ENCODE assay signal across 7 cellular contexts in the genomic region with DNA sequence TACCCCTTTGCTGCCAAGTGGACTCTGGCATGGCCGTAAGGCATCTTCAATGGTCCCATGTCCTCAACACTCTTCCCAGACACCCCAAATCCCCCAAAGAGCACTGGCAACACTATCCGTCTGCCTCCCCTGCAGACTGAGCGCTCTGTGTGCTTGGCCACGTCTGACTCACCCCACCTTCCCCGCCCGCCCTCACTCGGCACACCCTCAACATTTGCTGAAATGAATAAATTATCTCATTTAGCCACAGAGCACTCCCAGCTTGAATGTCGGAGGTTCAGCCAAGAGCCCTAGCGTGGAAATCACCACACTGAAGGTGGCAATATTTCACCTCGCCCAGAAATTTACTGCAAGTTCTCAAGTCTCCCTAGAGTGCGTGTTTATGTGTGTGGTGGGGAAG. TPM values are rescaled to one million over a fixed set of nuclear protein-coding genes. Genes with fewer than 3 reads are reported as not detected.
DNase-seq lines count a peak whose midpoint lies in the region; ATAC-seq and TF ChIP-seq lines count a peak whose summit lies in the region.

No MANE protein-coding gene starts in this region.

- POLR2A ChIA-PET in activated CD4-positive, alpha-beta memory T cell treated with anti-CD3 and anti-CD28 coated beads, Interleukin-2, amount 10 ng/mL, durations not matched to agents 7 days and 5 days (lab: Charles Lee), result interaction anchor here (0.7 to 1.0 kb wide), 2 partner anchors 14 to 297 kb away, joined by 4 to 5 read pairs; partner anchors contain the start of gene POLDIP3
- POLR2A ChIA-PET in HEK293T (lab: Yijun Ruan, JAX), result interaction anchor here (0.6 kb wide), 1 partner anchor 153 kb away, joined by 3 read pairs; no protein-coding TSS in a partner anchor

- no peak for TF ChIP-seq EP300 in Ishikawa (IDR thresholded peaks at IDR 0.05; ENCODE audit: borderline replicate concordance)

- H3K36me3 Mint-ChIP-seq in activated CD4-positive, alpha-beta memory T cell treated with anti-CD3 and anti-CD28 coated beads, Interleukin-2, amount 10 ng/mL, durations not matched to agents 7 days and 5 days (ENCODE audit: low read depth), result no peaks in the 10 kb centered on the region

- peak overlapping the region; percentile 47 for H3K27ac Mint-ChIP-seq in activated CD4-positive, alpha-beta memory T cell treated with anti-CD3 and anti-CD28 coated beads, Interleukin-2, amount 10 ng/mL, durations not matched to agents 7 days and 5 days

- CTCF ChIA-PET in activated CD4-positive, alpha-beta memory T cell treated with anti-CD3 and anti-CD28 coated beads, Interleukin-2, amount 10 ng/mL, durations not matched to agents 7 days and 5 days (lab: Charles Lee), result no interaction called here
- CTCF ChIA-PET in HEK293T (lab: Yijun Ruan, JAX), result interaction anchor here (0.6 kb wide), 1 partner anchor 650 kb away, joined by 3 read pairs; no protein-coding TSS in a partner anchor

- no peaks in the 10 kb centered on the region for H3K9me3 Mint-ChIP-seq in activated CD4-positive, alpha-beta memory T cell treated with anti-CD3 and anti-CD28 coated beads, Interleukin-2, amount 10 ng/mL, durations not matched to agents 7 days and 5 days

- H3K4me1 Mint-ChIP-seq in activated CD4-positive, alpha-beta memory T cell treated with anti-CD3 and anti-CD28 coated beads, Interleukin-2, amount 10 ng/mL, durations not matched to agents 7 days and 5 days, result peaks cover 29% of the 10 kb centered on the region

- ATAC-seq in GM18505 (IDR thresholded peaks at IDR 0.05; ENCODE audit: unreplicated experiment) (no peak), HG03520 (IDR thresholded peaks at IDR 0.05; ENCODE audit: unreplicated experiment) (no peak)

- no peak for TF ChIP-seq CTCF in fibroblast of pulmonary artery (IDR thresholded peaks at IDR 0.05; ENCODE audit: low read length, missing control alignments)

- H3K27me3 Mint-ChIP-seq in activated CD4-positive, alpha-beta memory T cell treated with anti-CD3 and anti-CD28 coated beads, Interleukin-2, amount 10 ng/mL, durations not matched to agents 7 days and 5 days, result peaks cover 2% of the 10 kb centered on the region

- peak overlapping the region; percentile 21 for H3K4me3 Mint-ChIP-seq in activated CD4-positive, alpha-beta memory T cell treated with anti-CD3 and anti-CD28 coated beads, Interleukin-2, amount 10 ng/mL, durations not matched to agents 7 days and 5 days

- TF ChIP-seq POLR2A in GM18505 (IDR thresholded peaks at IDR 0.05; ENCODE audit: borderline replicate concordance, extremely low read depth, insufficient read depth, insufficient read length), result no peak

- TF ChIP-seq RAD21 in Ishikawa (IDR thresholded peaks at IDR 0.05; ENCODE audit: low read depth), result no peak; the same call in 1 of the 2 replicates

- DNase-seq in activated CD4-positive, alpha-beta memory T cell treated with anti-CD3 and anti-CD28 coated beads, Interleukin-2, amount 10 ng/mL, durations not matched to agents 7 days and 5 days, result peak; percentile 63
- DNase-seq in fibroblast of pulmonary artery (ENCODE audit: low read depth) (peak; percentile 17), HEK293T (ENCODE audit: extremely low spot score) (no peak)
- peak; percentile 15 for DNase-seq in stimulated activated CD8-positive, alpha-beta memory T cell treated with anti-CD3 and anti-CD28 coated beads, Interleukin-12 subunit alpha, Interleukin-12 subunit beta, amount 100 ng/mL, for 1 hour (ENCODE audit: low read depth)

- no peak overlapping the region for H3K4me3 ChIP-seq in fibroblast of pulmonary artery (replicated peaks; ENCODE audit: low read depth, low read length)

TF ChIP-seq in Ishikawa, 13 proteins besides CTCF, POLR2A, EP300 and RAD21:
- TF ChIP-seq TCF12 (IDR thresholded peaks at IDR 0.05; ENCODE audit: low read depth), result no peak
- 0 out of 2 replicates have a peak, but pooled peaks have one; percentile 12 for TF ChIP-seq ZBTB7A (IDR thresholded peaks at IDR 0.05; ENCODE audit: low read depth)
- 0 out of 2 replicates have a peak, but pooled peaks have one; percentile 7 for TF ChIP-seq NFIC (IDR thresholded peaks at IDR 0.05)

TF ChIP-seq in HEK293T, 16 proteins besides CTCF, POLR2A, EP300 and RAD21:
- TF ChIP-seq BHLHE40 (IDR thresholded peaks at IDR 0.05; ENCODE audit: borderline replicate concordance) (no peak), LEF1 (IDR thresholded peaks at IDR 0.05; ENCODE audit: borderline replicate concordance) (no peak), ZNF384 (IDR thresholded peaks at IDR 0.05) (no peak), ELF4 (IDR thresholded peaks at IDR 0.05) (no peak), NFRKB (IDR thresholded peaks at IDR 0.05) (no peak), FOXA1 (IDR thresholded peaks at IDR 0.05) (no peak), HDGF (IDR thresholded peaks at IDR 0.05; ENCODE audit: borderline replicate concordance) (no peak), CTBP1 (IDR thresholded peaks at IDR 0.05; ENCODE audit: borderline replicate concordance) (no peak), SP1 (IDR thresholded peaks at IDR 0.05) (no peak), SUZ12 (IDR thresholded peaks at IDR 0.05) (no peak), TARDBP (IDR thresholded peaks at IDR 0.05) (no peak), FOXK2 (IDR thresholded peaks at IDR 0.05) (no peak), L3MBTL2 (conservative IDR thresholded peaks at IDR 0.05) (no peak), ARNT (IDR thresholded peaks at IDR 0.05) (no peak)
- TF ChIP-seq, protein P1, sequence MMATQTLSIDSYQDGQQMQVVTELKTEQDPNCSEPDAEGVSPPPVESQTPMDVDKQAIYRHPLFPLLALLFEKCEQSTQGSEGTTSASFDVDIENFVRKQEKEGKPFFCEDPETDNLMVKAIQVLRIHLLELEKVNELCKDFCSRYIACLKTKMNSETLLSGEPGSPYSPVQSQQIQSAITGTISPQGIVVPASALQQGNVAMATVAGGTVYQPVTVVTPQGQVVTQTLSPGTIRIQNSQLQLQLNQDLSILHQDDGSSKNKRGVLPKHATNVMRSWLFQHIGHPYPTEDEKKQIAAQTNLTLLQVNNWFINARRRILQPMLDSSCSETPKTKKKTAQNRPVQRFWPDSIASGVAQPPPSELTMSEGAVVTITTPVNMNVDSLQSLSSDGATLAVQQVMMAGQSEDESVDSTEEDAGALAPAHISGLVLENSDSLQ (IDR thresholded peaks at IDR 0.05), result no peak
TF ChIP-seq in HEK293T: peak in this region for 0.

RNA-seq across cellular contexts. Expression of gene TCF20, which starts 46.5 kb away (rescaled TPM):
- 10 to 100 TPM; 73.2 to 77.3 TPM for total RNA-seq in activated CD4-positive, alpha-beta memory T cell treated with anti-CD3 and anti-CD28 coated beads, Interleukin-2, amount 10 ng/mL, durations not matched to agents 7 days and 5 days
